Comparison of ENCODE assay signal across 17 cellular contexts in genomic region chr13:46315036-46315435, GRCh38.
DNase-seq lines count a peak whose midpoint lies in the region; ATAC-seq, FAIRE-seq and TF ChIP-seq lines count a peak whose summit lies in the region.
"Had no signal": no experiment of that assay in that cellular context is flagged by ENCODE, and none has a peak within 500 bp of the region (broad histone marks: within the 10 kb centered on the region; RNA-seq: fewer than 3 reads in every experiment).

No MANE protein-coding gene starts in this region.

- peaks cover 3% of the 10 kb centered on the region for H3K9me3 Mint-ChIP-seq in activated naive CD4-positive, alpha-beta T cell treated with anti-CD3 and anti-CD28 coated beads for 36 hours
- H3K9me3 Mint-ChIP-seq in activated naive CD4-positive, alpha-beta T cell treated with anti-CD3 and anti-CD28 coated beads, Interleukin-2, amount 50 U/mL, for 72 hours, result peaks cover 7 to 24% of the 10 kb centered on the region in 2 donors
- peaks cover 4% of the 10 kb centered on the region for H3K9me3 Mint-ChIP-seq in neural crest cell

- H3K4me2 ChIP-seq in smooth muscle cell, result no peak overlapping the region

- TF ChIP-seq CTCF in neural crest cell (conservative IDR thresholded peaks at IDR 0.05), result no peak
- no peak for TF ChIP-seq CTCF in smooth muscle cell (IDR thresholded peaks at IDR 0.05; ENCODE audit: borderline replicate concordance, insufficient read depth, poor library complexity, severe bottlenecking)

- H2AFZ ChIP-seq in smooth muscle cell (ENCODE audit: low read depth), result no peak overlapping the region

- H3K9me3 ChIP-seq in smooth muscle cell (replicated peaks; ENCODE audit: low read depth), result no peaks in the 10 kb centered on the region
- H3K9me3 ChIP-seq: HAP-1 had no signal

- peaks cover 44% of the 10 kb centered on the region for H3K36me3 Mint-ChIP-seq in activated naive CD4-positive, alpha-beta T cell treated with anti-CD3 and anti-CD28 coated beads for 36 hours (ENCODE audit: low read depth)
- peaks cover 46 to 64% of the 10 kb centered on the region in 2 donors for H3K36me3 Mint-ChIP-seq in activated naive CD4-positive, alpha-beta T cell treated with anti-CD3 and anti-CD28 coated beads, Interleukin-2, amount 50 U/mL, for 72 hours
- peaks cover 4% of the 10 kb centered on the region for H3K36me3 Mint-ChIP-seq in neural crest cell (ENCODE audit: low read depth)

- H3K27me3 Mint-ChIP-seq in activated naive CD4-positive, alpha-beta T cell treated with anti-CD3 and anti-CD28 coated beads for 36 hours (ENCODE audit: low read depth), result no peaks in the 10 kb centered on the region
- H3K27me3 Mint-ChIP-seq in neural crest cell (ENCODE audit: low read depth), result no peaks in the 10 kb centered on the region
- H3K27me3 Mint-ChIP-seq: CD4-positive, alpha-beta T cell had no signal

- no peak overlapping the region for H3K27ac ChIP-seq in smooth muscle cell (ENCODE audit: low read depth)

- H3K27me3 ChIP-seq in smooth muscle cell (ENCODE audit: low read depth), result no peaks in the 10 kb centered on the region

- H3K4me1 Mint-ChIP-seq in activated naive CD4-positive, alpha-beta T cell treated with anti-CD3 and anti-CD28 coated beads for 36 hours (ENCODE audit: low read depth), result peaks cover 50% of the 10 kb centered on the region
- H3K4me1 Mint-ChIP-seq in neural crest cell, result no peaks in the 10 kb centered on the region

- H3F3A ChIP-seq in smooth muscle cell (ENCODE audit: low read depth), result no peaks in the 10 kb centered on the region

- H3K4me3 Mint-ChIP-seq in activated naive CD4-positive, alpha-beta T cell treated with anti-CD3 and anti-CD28 coated beads for 36 hours, result no peak overlapping the region
- H3K4me3 Mint-ChIP-seq in neural crest cell, result no peak overlapping the region
- H3K4me3 Mint-ChIP-seq: B cell; CD4-positive, alpha-beta T cell had no signal

- CTCF ChIA-PET in activated naive CD4-positive, alpha-beta T cell treated with anti-CD3 and anti-CD28 coated beads for 36 hours (lab: Charles Lee), result no interaction called here

- FAIRE-seq in RCC 7860 (lab: Jason Lieb, UNC) (peak; percentile 64), endometrium (lab: Jason Lieb, UNC) (peak; percentile 93)
- FAIRE-seq: GM19239 had no signal

- H3K4me1 ChIP-seq in smooth muscle cell (ENCODE audit: low read depth), result no peaks in the 10 kb centered on the region
- H3K4me1 ChIP-seq: HAP-1 had no signal

- intact Hi-C loops in activated naive CD4-positive, alpha-beta T cell treated with anti-CD3 and anti-CD28 coated beads for 36 hours (cut with micrococcal nuclease), result loop anchor here (1.0 kb wide), 1 partner anchor 19 kb away; no protein-coding TSS in a partner anchor
- intact Hi-C loops in posterior vena cava (cut with DNase I), result no loop called here

- H4K20me1 ChIP-seq in smooth muscle cell (ENCODE audit: low read depth), result no peaks in the 10 kb centered on the region

- H3K79me2 ChIP-seq in smooth muscle cell (ENCODE audit: low read depth), result no peaks in the 10 kb centered on the region

- no peaks in the 10 kb centered on the region for H3K36me3 ChIP-seq in smooth muscle cell (ENCODE audit: low read depth)
- H3K36me3 ChIP-seq: HAP-1 had no signal

- no peak for DNase-seq in activated naive CD4-positive, alpha-beta T cell treated with anti-CD3 and anti-CD28 coated beads for 36 hours
- no peak for DNase-seq in activated naive CD4-positive, alpha-beta T cell treated with anti-CD3 and anti-CD28 coated beads, Interleukin-2, amount 50 U/mL, for 72 hours (ENCODE audit: low spot score in 2 of 2)
- DNase-seq in RCC 7860 (ENCODE audit: low spot score), result no peak
- DNase-seq in neural crest cell (ENCODE audit: low read depth, low spot score), result no peak
- DNase-seq in smooth muscle cell (lab: John Stamatoyannopoulos, UW; ENCODE audit: unreplicated experiment), result no peak
- DNase-seq in posterior vena cava (ENCODE audit: low spot score), result no peak
- DNase-seq in DMS153 treated with DMSO at 0.1 percent for 48 hours (lab: John Stamatoyannopoulos, UW; ENCODE audit: unreplicated experiment), result no peak
- DNase-seq: C1 segment of cervical spinal cord; Calu3; CD4-positive, alpha-beta T cell; DMS79 treated with DMSO at 0.1 percent for 48 hours; EL; GDM1 had no signal

- no peak overlapping the region for H3K9ac ChIP-seq in smooth muscle cell (ENCODE audit: low read depth)

- no peak for ATAC-seq in activated naive CD4-positive, alpha-beta T cell treated with anti-CD3 and anti-CD28 coated beads, Interleukin-2, amount 50 U/mL, for 72 hours

- H3K27ac Mint-ChIP-seq in activated naive CD4-positive, alpha-beta T cell treated with anti-CD3 and anti-CD28 coated beads for 36 hours, result peak overlapping the region; percentile 0
- H3K27ac Mint-ChIP-seq in activated naive CD4-positive, alpha-beta T cell treated with anti-CD3 and anti-CD28 coated beads, Interleukin-2, amount 50 U/mL, for 72 hours, result peak overlapping the region in 1 of 2 donors; percentile 76
- peak overlapping the region; percentile 65 for H3K27ac Mint-ChIP-seq in neural crest cell (ENCODE audit: unreplicated experiment)
- H3K27ac Mint-ChIP-seq: B cell; CD4-positive, alpha-beta T cell had no signal

- H3K4me3 ChIP-seq in smooth muscle cell, result no peak overlapping the region
- H3K4me3 ChIP-seq: HAP-1 had no signal
